Comparison of ENCODE assay signal across 8 cellular contexts in genomic region chr17:2853111-2853721, GRCh38. TPM values are rescaled to one million over a fixed set of nuclear protein-coding genes. Genes with fewer than 3 reads are reported as not detected.
DNase-seq lines count a peak whose midpoint lies in the region; TF ChIP-seq lines count a peak whose summit lies in the region.

No MANE protein-coding gene starts in this region.

- no peaks in the 10 kb centered on the region for H3K36me3 ChIP-seq in mucosa of rectum (ENCODE audit: control insufficient read depth in 2 of 2, insufficient read depth in 2 of 2, low read length in 2 of 2)

- no peaks in the 10 kb centered on the region for H3K36me3 Mint-ChIP-seq in endothelial cell (ENCODE audit: low read depth, unreplicated experiment)
- no peaks in the 10 kb centered on the region for H3K36me3 Mint-ChIP-seq in type B pancreatic cell

- H3K9me3 Mint-ChIP-seq in endothelial cell (ENCODE audit: unreplicated experiment) (no peaks in the 10 kb centered on the region), type B pancreatic cell (no peaks in the 10 kb centered on the region)

- peak overlapping the region in 1 of 2 donors; percentile 49 for H3K27ac ChIP-seq in mucosa of rectum (ENCODE audit: low read depth in 2 of 2, low read length in 2 of 2)

- H3K9me3 ChIP-seq in mucosa of rectum (ENCODE audit: control insufficient read depth in 2 of 2, low read length in 2 of 2): no peaks in the 10 kb centered on the region

- no peak overlapping the region for H3K4me3 Mint-ChIP-seq in endothelial cell (ENCODE audit: unreplicated experiment)
- H3K4me3 Mint-ChIP-seq in type B pancreatic cell: no peak overlapping the region

- peaks cover 6 to 11% of the 10 kb centered on the region in 2 donors for H3K4me1 ChIP-seq in mucosa of rectum (ENCODE audit: control insufficient read depth in 2 of 2, insufficient read depth in 2 of 2, low read length in 2 of 2)

- H3K27ac Mint-ChIP-seq in endothelial cell (ENCODE audit: unreplicated experiment) (no peak overlapping the region), type B pancreatic cell (no peak overlapping the region)

- TF ChIP-seq CTCF in endothelial cell (IDR thresholded peaks at IDR 0.05; ENCODE audit: unreplicated experiment) (no peak), type B pancreatic cell (conservative IDR thresholded peaks at IDR 0.05) (no peak)

- H3K27me3 Mint-ChIP-seq in endothelial cell (ENCODE audit: unreplicated experiment): peaks cover 12% of the 10 kb centered on the region
- peaks cover 52% of the 10 kb centered on the region for H3K27me3 Mint-ChIP-seq in type B pancreatic cell

- peaks cover 7 to 15% of the 10 kb centered on the region in 2 donors for H3K27me3 ChIP-seq in mucosa of rectum (ENCODE audit: control insufficient read depth in 2 of 2, insufficient read depth in 2 of 2, low read length in 2 of 2)

- H3K4me3 ChIP-seq in mucosa of rectum (ENCODE audit: low read length in 2 of 2): peak overlapping the region; percentile 44 to 62

- peak; percentile 20 for DNase-seq in activated T-cell treated with anti-CD3 and anti-CD28 coated beads for 1 hour (ENCODE audit: low read depth)
- no peak for DNase-seq in activated T-cell treated with anti-CD3 and anti-CD28 coated beads for 4 hours
- peak; percentile 46 to 49 for DNase-seq in activated CD4-positive, alpha-beta T cell treated with anti-CD3 and anti-CD28 coated beads, Interleukin-2, amount 50 U/mL, for 48 hours
- peak; percentile 33 for DNase-seq in endothelial cell (ENCODE audit: low spot score)
- DNase-seq in type B pancreatic cell (ENCODE audit: extremely low spot score, unreplicated experiment): peak; percentile 74
- DNase-seq in dedifferentiated amniotic fluid mesenchymal stem cell (ENCODE audit: extremely low spot score): no peak
- no peak for DNase-seq in NK-92 treated with Interleukin-12 subunit alpha and Interleukin-12 subunit beta, amount 100 ng/mL, for 24 hours (lab: John Stamatoyannopoulos, UW)

- H3K4me1 Mint-ChIP-seq in endothelial cell (ENCODE audit: unreplicated experiment): peaks cover 14% of the 10 kb centered on the region
- peaks cover 11% of the 10 kb centered on the region for H3K4me1 Mint-ChIP-seq in type B pancreatic cell (ENCODE audit: unreplicated experiment)

- peak overlapping the region in 1 of 2 donors; percentile 71 for H3K9ac ChIP-seq in mucosa of rectum (ENCODE audit: low read depth in 1 of 2, low read length in 2 of 2)

RNA-seq across cellular contexts. Expression of gene RAP1GAP2, which starts 57.0 kb away (rescaled TPM):
- total RNA-seq in endothelial cell (ENCODE audit: unreplicated experiment) (10.6 TPM), type B pancreatic cell (ENCODE audit: low replicate concordance) (49.7 and 74.2 TPM in 2 replicates)

Comparison
In these comparisons a context has a peak if more than half of its experiments do, and no peak if none do; other contexts are left out.
1. DNase-seq: peak in activated T-cell treated with anti-CD3 and anti-CD28 coated beads for 1 hour (single experiment), activated CD4-positive, alpha-beta T cell treated with anti-CD3 and anti-CD28 coated beads, Interleukin-2, amount 50 U/mL, for 48 hours (2 of 2), endothelial cell (single experiment) and type B pancreatic cell (single experiment); none in activated T-cell treated with anti-CD3 and anti-CD28 coated beads for 4 hours (single experiment), dedifferentiated amniotic fluid mesenchymal stem cell (single experiment) and NK-92 treated with Interleukin-12 subunit alpha and Interleukin-12 subunit beta, amount 100 ng/mL, for 24 hours (single experiment).